ENCODE assay signal across 1 cellular context in the genomic region with DNA sequence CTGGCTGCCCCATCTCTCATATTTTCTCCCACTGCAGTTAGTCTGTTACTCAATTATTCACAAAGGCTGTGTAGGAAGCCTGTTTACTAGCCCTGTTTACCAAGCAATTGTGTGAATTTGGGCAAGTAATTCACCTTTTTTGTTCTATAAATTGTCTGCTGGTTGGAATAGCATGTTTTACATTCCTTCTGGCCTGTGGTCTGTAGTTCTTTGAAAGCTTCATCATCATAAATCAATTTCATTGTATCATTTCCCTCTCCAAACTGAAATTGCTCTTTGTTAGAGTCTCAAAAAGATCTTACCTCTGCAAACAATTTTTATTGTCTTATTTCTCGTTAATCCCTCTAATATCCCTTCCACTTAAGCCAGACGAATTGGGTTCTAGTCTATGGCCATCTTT.
TF ChIP-seq lines count a peak whose summit lies in the region.

No MANE protein-coding gene starts in this region.

TF ChIP-seq in HEK293, 187 proteins besides CTCF, POLR2A, EP300 and RAD21:
- TF ChIP-seq, protein P1, sequence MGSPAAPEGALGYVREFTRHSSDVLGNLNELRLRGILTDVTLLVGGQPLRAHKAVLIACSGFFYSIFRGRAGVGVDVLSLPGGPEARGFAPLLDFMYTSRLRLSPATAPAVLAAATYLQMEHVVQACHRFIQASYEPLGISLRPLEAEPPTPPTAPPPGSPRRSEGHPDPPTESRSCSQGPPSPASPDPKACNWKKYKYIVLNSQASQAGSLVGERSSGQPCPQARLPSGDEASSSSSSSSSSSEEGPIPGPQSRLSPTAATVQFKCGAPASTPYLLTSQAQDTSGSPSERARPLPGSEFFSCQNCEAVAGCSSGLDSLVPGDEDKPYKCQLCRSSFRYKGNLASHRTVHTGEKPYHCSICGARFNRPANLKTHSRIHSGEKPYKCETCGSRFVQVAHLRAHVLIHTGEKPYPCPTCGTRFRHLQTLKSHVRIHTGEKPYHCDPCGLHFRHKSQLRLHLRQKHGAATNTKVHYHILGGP (tag by site-specific recombination; IDR thresholded peaks at IDR 0.05) = 0 out of 2 replicates have a peak, but pooled peaks have one; percentile 23
- no peak for TF ChIP-seq ZXDB (tag by site-specific recombination; IDR thresholded peaks at IDR 0.05)
- peak; percentile 51; the same call in 1 of the 2 replicates for TF ChIP-seq PRDM6 (tag by site-specific recombination; IDR thresholded peaks at IDR 0.05)
- peak; percentile 89 for TF ChIP-seq HOXD13 (CRISPR knock-in tag; IDR thresholded peaks at IDR 0.05; ENCODE audit: borderline replicate concordance)
